ENCODE assay signal across 28 cellular contexts in genomic region chr3:122078235-122078935, GRCh38. TPM values are rescaled to one million over a fixed set of nuclear protein-coding genes. Genes with fewer than 3 reads are reported as not detected.
DNase-seq lines count a peak whose midpoint lies in the region; ATAC-seq and TF ChIP-seq lines count a peak whose summit lies in the region.
"Had no signal": no experiment of that assay in that cellular context is flagged by ENCODE, and none has a peak within 500 bp of the region (broad histone marks: within the 10 kb centered on the region; RNA-seq: fewer than 3 reads in every experiment).

No MANE protein-coding gene starts in this region.

- H3K27ac ChIP-seq in right atrium auricular region, result no peak overlapping the region
- H3K27ac ChIP-seq: foreskin keratinocyte, hepatocyte, parathyroid adenoma, right lobe of liver, vagina had no signal

- no peak overlapping the region for H3K4me3 ChIP-seq in right atrium auricular region
- H3K4me3 ChIP-seq: hepatocyte, right lobe of liver, vagina had no signal

- intact Hi-C loops in activated T-helper 2 cell treated with anti-CD3 and anti-CD28 coated beads, Interferon-gamma antibody, Interleukin-2, Interleukin-4, amounts not matched to agents 10 μg/mL and 5 μg/mL and 100 μg/mL, durations not matched to agents 14 hours and 24 hours and 36 hours (cut with micrococcal nuclease), result loop anchor here (5.0 kb wide), 2 partner anchors 241 to 531 kb away; partner anchors contain the start of genes EAF2, IQCB1 and POLQ
- intact Hi-C loops in head of caudate nucleus (cut with DNase I), result no loop called here

- DNase-seq in stimulated activated naive CD8-positive, alpha-beta T cell treated with anti-CD3 and anti-CD28 coated beads, Interleukin-15, Interleukin-2, amounts not matched to agents 100 U/mL and 50 U/mL, for 24 hours, result no peak
- no peak for DNase-seq in activated T-helper 2 cell treated with anti-CD3 and anti-CD28 coated beads, Interferon-gamma antibody, Interleukin-2, Interleukin-4, amounts not matched to agents 10 μg/mL and 5 μg/mL and 100 μg/mL, durations not matched to agents 14 hours and 24 hours and 36 hours (ENCODE audit: low spot score)
- DNase-seq in right atrium auricular region (ENCODE audit: low spot score), result no peak
- no peak for DNase-seq in NK-92 treated with Interleukin-12 subunit alpha and Interleukin-12 subunit beta, amount 100 ng/mL, for 24 hours (lab: John Stamatoyannopoulos, UW)
- no peak for DNase-seq in head of caudate nucleus
- DNase-seq: activated naive CD8-positive, alpha-beta T cell treated with anti-CD3 and anti-CD28 coated beads, Interleukin-2, amount 10 ng/mL, durations not matched to agents 7 days and 5 days; CD8-positive, alpha-beta memory T cell; effector CD8-positive, alpha-beta T cell; foreskin keratinocyte; GDM1; GOT3; immature natural killer cell; NCI-H1105 treated with DMSO at 0.1 percent for 48 hours; NCI-H2081; NCI-H446 treated with DMSO at 0.1 percent for 48 hours; nephron progenitor cell; right lobe of liver; T-helper 9 cell had no signal

- no peaks in the 10 kb centered on the region for H3K27me3 ChIP-seq in right atrium auricular region
- H3K27me3 ChIP-seq: foreskin keratinocyte, hepatocyte, right lobe of liver, vagina had no signal

- no peaks in the 10 kb centered on the region for H3K9me3 Mint-ChIP-seq in stimulated activated naive CD8-positive, alpha-beta T cell treated with anti-CD3 and anti-CD28 coated beads, Interleukin-15, Interleukin-2, amounts not matched to agents 100 ng/mL and 50 ng/mL, for 24 hours
- peaks cover 8% of the 10 kb centered on the region for H3K9me3 Mint-ChIP-seq in activated T-helper 2 cell treated with anti-CD3 and anti-CD28 coated beads, Interferon-gamma antibody, Interleukin-2, Interleukin-4, amounts not matched to agents 10 μg/mL and 5 μg/mL and 100 μg/mL, durations not matched to agents 14 hours and 24 hours and 36 hours
- H3K9me3 Mint-ChIP-seq: activated naive CD8-positive, alpha-beta T cell treated with anti-CD3 and anti-CD28 coated beads, Interleukin-2, amount 10 ng/mL, durations not matched to agents 7 days and 5 days had no signal

- H3K36me3 ChIP-seq in right atrium auricular region, result no peaks in the 10 kb centered on the region
- H3K36me3 ChIP-seq: right lobe of liver, vagina had no signal

- ATAC-seq in stimulated activated naive CD8-positive, alpha-beta T cell treated with anti-CD3 and anti-CD28 coated beads, Interleukin-15, Interleukin-2, amounts not matched to agents 100 U/mL and 50 U/mL, for 24 hours, result no peak
- ATAC-seq: foreskin keratinocyte, left lobe of liver, WTC11 had no signal

- H3K27me3 Mint-ChIP-seq in stimulated activated naive CD8-positive, alpha-beta T cell treated with anti-CD3 and anti-CD28 coated beads, Interleukin-15, Interleukin-2, amounts not matched to agents 100 ng/mL and 50 ng/mL, for 24 hours, result peaks cover 39% of the 10 kb centered on the region
- H3K27me3 Mint-ChIP-seq in activated T-helper 2 cell treated with anti-CD3 and anti-CD28 coated beads, Interferon-gamma antibody, Interleukin-2, Interleukin-4, amounts not matched to agents 10 μg/mL and 5 μg/mL and 100 μg/mL, durations not matched to agents 14 hours and 24 hours and 36 hours (ENCODE audit: low read depth), result no peaks in the 10 kb centered on the region

- H3K9me3 ChIP-seq in right atrium auricular region, result no peaks in the 10 kb centered on the region
- H3K9me3 ChIP-seq: right lobe of liver, vagina had no signal

- no peak for TF ChIP-seq CTCF in right atrium auricular region (IDR thresholded peaks at IDR 0.05)

- H3K4me1 Mint-ChIP-seq in stimulated activated naive CD8-positive, alpha-beta T cell treated with anti-CD3 and anti-CD28 coated beads, Interleukin-15, Interleukin-2, amounts not matched to agents 100 ng/mL and 50 ng/mL, for 24 hours (ENCODE audit: low read depth), result peaks cover 47% of the 10 kb centered on the region
- peaks cover 89% of the 10 kb centered on the region for H3K4me1 Mint-ChIP-seq in activated T-helper 2 cell treated with anti-CD3 and anti-CD28 coated beads, Interferon-gamma antibody, Interleukin-2, Interleukin-4, amounts not matched to agents 10 μg/mL and 5 μg/mL and 100 μg/mL, durations not matched to agents 14 hours and 24 hours and 36 hours (ENCODE audit: low read depth)
- H3K4me1 Mint-ChIP-seq: immature natural killer cell, WTC11 had no signal

- peak overlapping the region; percentile 62 for H3K27ac Mint-ChIP-seq in stimulated activated naive CD8-positive, alpha-beta T cell treated with anti-CD3 and anti-CD28 coated beads, Interleukin-15, Interleukin-2, amounts not matched to agents 100 ng/mL and 50 ng/mL, for 24 hours
- peak overlapping the region; percentile 94 for H3K27ac Mint-ChIP-seq in activated T-helper 2 cell treated with anti-CD3 and anti-CD28 coated beads, Interferon-gamma antibody, Interleukin-2, Interleukin-4, amounts not matched to agents 10 μg/mL and 5 μg/mL and 100 μg/mL, durations not matched to agents 14 hours and 24 hours and 36 hours
- H3K27ac Mint-ChIP-seq: immature natural killer cell, nephron progenitor cell, WTC11 had no signal

- no peaks in the 10 kb centered on the region for H3K36me3 Mint-ChIP-seq in stimulated activated naive CD8-positive, alpha-beta T cell treated with anti-CD3 and anti-CD28 coated beads, Interleukin-15, Interleukin-2, amounts not matched to agents 100 ng/mL and 50 ng/mL, for 24 hours (ENCODE audit: low read depth)
- peaks cover 22% of the 10 kb centered on the region for H3K36me3 Mint-ChIP-seq in activated T-helper 2 cell treated with anti-CD3 and anti-CD28 coated beads, Interferon-gamma antibody, Interleukin-2, Interleukin-4, amounts not matched to agents 10 μg/mL and 5 μg/mL and 100 μg/mL, durations not matched to agents 14 hours and 24 hours and 36 hours (ENCODE audit: low read depth)
- H3K36me3 Mint-ChIP-seq: activated naive CD8-positive, alpha-beta T cell treated with anti-CD3 and anti-CD28 coated beads, Interleukin-2, amount 10 ng/mL, durations not matched to agents 7 days and 5 days; immature natural killer cell; WTC11 had no signal

- H3K4me1 ChIP-seq in right atrium auricular region, result peaks cover 0 to 3% of the 10 kb centered on the region in 2 donors
- H3K4me1 ChIP-seq: parathyroid adenoma, vagina had no signal

- TF ChIP-seq POLR2A in GM19193 (IDR thresholded peaks at IDR 0.05; ENCODE audit: extremely low read depth, insufficient read depth, insufficient read length), result peak; percentile 21

- H3K4me3 Mint-ChIP-seq in stimulated activated naive CD8-positive, alpha-beta T cell treated with anti-CD3 and anti-CD28 coated beads, Interleukin-15, Interleukin-2, amounts not matched to agents 100 ng/mL and 50 ng/mL, for 24 hours, result peak overlapping the region; percentile 67
- peak overlapping the region; percentile 78 for H3K4me3 Mint-ChIP-seq in activated T-helper 2 cell treated with anti-CD3 and anti-CD28 coated beads, Interferon-gamma antibody, Interleukin-2, Interleukin-4, amounts not matched to agents 10 μg/mL and 5 μg/mL and 100 μg/mL, durations not matched to agents 14 hours and 24 hours and 36 hours (ENCODE audit: low read depth)
- H3K4me3 Mint-ChIP-seq: activated naive CD8-positive, alpha-beta T cell treated with anti-CD3 and anti-CD28 coated beads, Interleukin-2, amount 10 ng/mL, durations not matched to agents 7 days and 5 days; immature natural killer cell; nephron progenitor cell; WTC11 had no signal

RNA-seq across cellular contexts. Expression of gene CD86, which starts 23.2 kb away (rescaled TPM):
- 4.8 and 6.8 TPM in 2 replicates for total RNA-seq in activated T-helper 2 cell treated with anti-CD3 and anti-CD28 coated beads, Interferon-gamma antibody, Interleukin-2, Interleukin-4, amounts not matched to agents 10 μg/mL and 5 μg/mL and 100 μg/mL, durations not matched to agents 14 hours and 24 hours and 36 hours
- 1 to 10 TPM; 1.9 to 5.1 TPM for total RNA-seq in right atrium auricular region
- total RNA-seq: hepatocyte, HepG2 had no signal

RNA-seq across cellular contexts. Expression of gene ILDR1, which starts 56.3 kb away (rescaled TPM):
- 0.21 and 0.28 TPM in 2 replicates for total RNA-seq in activated T-helper 2 cell treated with anti-CD3 and anti-CD28 coated beads, Interferon-gamma antibody, Interleukin-2, Interleukin-4, amounts not matched to agents 10 μg/mL and 5 μg/mL and 100 μg/mL, durations not matched to agents 14 hours and 24 hours and 36 hours
- total RNA-seq in right atrium auricular region, result not detected
- total RNA-seq: activated CD8-positive, alpha-beta memory T cell treated with anti-CD3 and anti-CD28 coated beads for 36 hours; activated naive CD8-positive, alpha-beta T cell treated with anti-CD3 and anti-CD28 coated beads, Interleukin-2, amount 10 ng/mL, durations not matched to agents 7 days and 5 days; CD8-positive, alpha-beta memory T cell; foreskin keratinocyte; HepG2; temporal lobe had no signal
